In genomic region chr14:35140718-35141581, GRCh38 we compare ENCODE assay signal across 8 cellular contexts. TPM values are rescaled to one million over a fixed set of nuclear protein-coding genes. Genes with fewer than 3 reads are reported as not detected.
A peak's percentile ranks its signal among the peaks of the same experiment; 100 is the strongest.
DNase-seq lines count a peak whose midpoint lies in the region; ATAC-seq and TF ChIP-seq lines count a peak whose summit lies in the region.

No MANE protein-coding gene starts in this region.

- peak; percentile 35 for DNase-seq in COLO829 (ENCODE audit: low spot score)
- no peak for DNase-seq in T-helper 17 cell
- DNase-seq in lung microvascular endothelial cell (ENCODE audit: low read depth in 2 of 2): peak; percentile 29 to 41
- no peak for DNase-seq in activated naive CD4-positive, alpha-beta T cell (lab: John Stamatoyannopoulos, UW)
- DNase-seq in activated naive CD4-positive, alpha-beta T cell treated with anti-CD3 and anti-CD28 coated beads, Interleukin-2, amount 10 ng/mL, durations not matched to agents 7 days and 5 days: no peak
- DNase-seq in sciatic nerve (ENCODE audit: low spot score): no peak

- TF ChIP-seq RAD21 in Ishikawa (IDR thresholded peaks at IDR 0.05; ENCODE audit: low read depth): peak; percentile 35

- H3K36me3 Mint-ChIP-seq in T-helper 17 cell (ENCODE audit: low read depth): peaks cover 10% of the 10 kb centered on the region
- peaks cover 16% of the 10 kb centered on the region for H3K36me3 Mint-ChIP-seq in activated naive CD4-positive, alpha-beta T cell treated with anti-CD3 and anti-CD28 coated beads, Interleukin-2, amount 10 ng/mL, durations not matched to agents 7 days and 5 days

- H3K9me3 Mint-ChIP-seq in activated naive CD4-positive, alpha-beta T cell treated with anti-CD3 and anti-CD28 coated beads, Interleukin-2, amount 10 ng/mL, durations not matched to agents 7 days and 5 days: no peaks in the 10 kb centered on the region

- peak overlapping the region; percentile 91 for H3K27ac Mint-ChIP-seq in T-helper 17 cell
- H3K27ac Mint-ChIP-seq in activated naive CD4-positive, alpha-beta T cell treated with anti-CD3 and anti-CD28 coated beads, Interleukin-2, amount 10 ng/mL, durations not matched to agents 7 days and 5 days: no peak overlapping the region

- CTCF ChIA-PET in activated naive CD4-positive, alpha-beta T cell treated with anti-CD3 and anti-CD28 coated beads, Interleukin-2, amount 10 ng/mL, durations not matched to agents 7 days and 5 days (lab: Charles Lee): interaction anchor here (0.5 to 4.9 kb wide), 9 partner anchors 28 to 546 kb away, joined by 3 to 50 read pairs (median 4); partner anchors contain the start of gene NFKBIA

- no peaks in the 10 kb centered on the region for H3K9me3 ChIP-seq in T-helper 17 cell (ENCODE audit: control insufficient read depth, low read length, poor library complexity, severe bottlenecking)

- peaks cover 27% of the 10 kb centered on the region for H3K4me1 Mint-ChIP-seq in T-helper 17 cell
- peaks cover 3% of the 10 kb centered on the region for H3K4me1 Mint-ChIP-seq in activated naive CD4-positive, alpha-beta T cell treated with anti-CD3 and anti-CD28 coated beads, Interleukin-2, amount 10 ng/mL, durations not matched to agents 7 days and 5 days

- no peak for TF ChIP-seq EP300 in Ishikawa (IDR thresholded peaks at IDR 0.05; ENCODE audit: borderline replicate concordance)

- H3K27me3 Mint-ChIP-seq in T-helper 17 cell: no peaks in the 10 kb centered on the region
- H3K27me3 Mint-ChIP-seq in activated naive CD4-positive, alpha-beta T cell treated with anti-CD3 and anti-CD28 coated beads, Interleukin-2, amount 10 ng/mL, durations not matched to agents 7 days and 5 days: no peaks in the 10 kb centered on the region

- intact Hi-C loops in sciatic nerve (cut with DNase I): loop anchor here (5.0 kb wide), 1 partner anchor 271 kb away; no protein-coding TSS in a partner anchor

- H3K4me3 Mint-ChIP-seq in T-helper 17 cell: no peak overlapping the region
- H3K4me3 Mint-ChIP-seq in activated naive CD4-positive, alpha-beta T cell treated with anti-CD3 and anti-CD28 coated beads, Interleukin-2, amount 10 ng/mL, durations not matched to agents 7 days and 5 days: no peak overlapping the region

- ATAC-seq in T-helper 17 cell: peak; percentile 57
- no peak for ATAC-seq in HG03521 (IDR thresholded peaks at IDR 0.05; ENCODE audit: unreplicated experiment)
- ATAC-seq in sciatic nerve: no peak

TF ChIP-seq in Ishikawa, 13 proteins besides CTCF, POLR2A, EP300 and RAD21:
- TF ChIP-seq TCF12 (IDR thresholded peaks at IDR 0.05; ENCODE audit: low read depth) (no peak), CREB1 (IDR thresholded peaks at IDR 0.05; ENCODE audit: low read depth) (no peak), EGR1 (IDR thresholded peaks at IDR 0.05) (no peak), TEAD4 (IDR thresholded peaks at IDR 0.05) (no peak), FOXM1 (IDR thresholded peaks at IDR 0.05; ENCODE audit: borderline replicate concordance, low read depth) (no peak)

RNA-seq across cellular contexts. Expression of gene PRORP, which starts 18.6 kb away (rescaled TPM):
- 10 to 100 TPM; 42.5 to 43.6 TPM for total RNA-seq in T-helper 17 cell
- 19.4 and 23.1 TPM in 2 replicates for total RNA-seq in lung microvascular endothelial cell
- total RNA-seq in sciatic nerve: 16.5 TPM

RNA-seq across cellular contexts. Expression of gene PPP2R3C, which starts 19.2 kb away (rescaled TPM):
- total RNA-seq in T-helper 17 cell (10 to 100 TPM; 37.7 to 41.7 TPM), lung microvascular endothelial cell (39.2 and 43.7 TPM in 2 replicates), sciatic nerve (33.8 TPM)

Comparison
In these comparisons a context has a peak if more than half of its experiments do, and no peak if none do; other contexts are left out.
1. DNase-seq: peak in COLO829 (single experiment) and lung microvascular endothelial cell (2 of 2); none in T-helper 17 cell (0 of 3), activated naive CD4-positive, alpha-beta T cell (0 of 4), activated naive CD4-positive, alpha-beta T cell treated with anti-CD3 and anti-CD28 coated beads, Interleukin-2, amount 10 ng/mL, durations not matched to agents 7 days and 5 days (single experiment) and sciatic nerve (single experiment).